ENCODE assay signal across 1 cellular context in genomic region chr17:44916059-44916780, GRCh38.
TF ChIP-seq lines count a peak whose summit lies in the region.

No MANE protein-coding gene starts in this region.

TF ChIP-seq in HepG2, 621 proteins besides CTCF, POLR2A, EP300 and RAD21 (continued from another document and continues in another):
- TF ChIP-seq HBP1 (CRISPR knock-in tag; IDR thresholded peaks at IDR 0.05; ENCODE audit: low read depth) = no peak
- no peak; the same call in 1 of the 2 replicates for TF ChIP-seq TBX2 (CRISPR knock-in tag; IDR thresholded peaks at IDR 0.05; ENCODE audit: borderline replicate concordance)
- TF ChIP-seq MTA3 (CRISPR knock-in tag; IDR thresholded peaks at IDR 0.05) = no peak
- 0 out of 2 replicates have a peak, but pooled peaks have one; percentile 5 for TF ChIP-seq CHD4 (IDR thresholded peaks at IDR 0.05; ENCODE audit: borderline replicate concordance, low read length)
- TF ChIP-seq THAP7 (CRISPR knock-in tag; IDR thresholded peaks at IDR 0.05) = no peak
- no peak for TF ChIP-seq ATRX (CRISPR knock-in tag; IDR thresholded peaks at IDR 0.05; ENCODE audit: borderline replicate concordance)
- TF ChIP-seq ZNF567 (CRISPR knock-in tag; IDR thresholded peaks at IDR 0.05; ENCODE audit: borderline replicate concordance) = no peak
- TF ChIP-seq ZNF407 (CRISPR knock-in tag; IDR thresholded peaks at IDR 0.05; ENCODE audit: not compliant biosample characterization) = no peak
- no peak for TF ChIP-seq MBNL3 (CRISPR knock-in tag; conservative IDR thresholded peaks at IDR 0.05)
- no peak for TF ChIP-seq ZNF576 (CRISPR knock-in tag; IDR thresholded peaks at IDR 0.05)
- TF ChIP-seq ZNF451 (CRISPR knock-in tag; IDR thresholded peaks at IDR 0.05) = no peak
- TF ChIP-seq STAG1 (CRISPR knock-in tag; IDR thresholded peaks at IDR 0.05) = no peak
- no peak for TF ChIP-seq KMT2B (CRISPR knock-in tag; IDR thresholded peaks at IDR 0.05)
- no peak for TF ChIP-seq ATF6 (CRISPR knock-in tag; conservative IDR thresholded peaks at IDR 0.05)
- no peak for TF ChIP-seq DPF2 (CRISPR knock-in tag; IDR thresholded peaks at IDR 0.05; ENCODE audit: borderline replicate concordance, low read depth)
- no peak for TF ChIP-seq NFIB (CRISPR knock-in tag; IDR thresholded peaks at IDR 0.05; ENCODE audit: borderline replicate concordance)
- TF ChIP-seq ZNF768 (CRISPR knock-in tag; IDR thresholded peaks at IDR 0.05) = no peak
- no peak for TF ChIP-seq HINFP (CRISPR knock-in tag; IDR thresholded peaks at IDR 0.05; ENCODE audit: low read depth)
- no peak for TF ChIP-seq YY1 (IDR thresholded peaks at IDR 0.05; ENCODE audit: insufficient read depth, insufficient replicate concordance, low read depth, low read length)
- no peak for TF ChIP-seq ZNF562 (CRISPR knock-in tag; IDR thresholded peaks at IDR 0.05; ENCODE audit: borderline replicate concordance)
- no peak for TF ChIP-seq MIER2 (CRISPR knock-in tag; IDR thresholded peaks at IDR 0.05)
- TF ChIP-seq CCAR2 (optimal IDR thresholded peaks at IDR 0.05; ENCODE audit: low read depth, low read length) = no peak
- no peak for TF ChIP-seq ETV6 (CRISPR knock-in tag; conservative IDR thresholded peaks at IDR 0.05)
- no peak for TF ChIP-seq ZNF678 (CRISPR knock-in tag; IDR thresholded peaks at IDR 0.05)
- TF ChIP-seq SKI (IDR thresholded peaks at IDR 0.05; ENCODE audit: partially characterized antibody) = peak; percentile 16
- TF ChIP-seq FOXM1 (CRISPR knock-in tag; IDR thresholded peaks at IDR 0.05) = no peak
- TF ChIP-seq CERS6 (CRISPR knock-in tag; IDR thresholded peaks at IDR 0.05) = no peak
- TF ChIP-seq GLMP (CRISPR knock-in tag; IDR thresholded peaks at IDR 0.05; ENCODE audit: borderline replicate concordance) = no peak
- 0 out of 2 replicates have a peak, but pooled peaks have one; percentile 42 for TF ChIP-seq ZSCAN31 (CRISPR knock-in tag; IDR thresholded peaks at IDR 0.05; ENCODE audit: low read depth)
- TF ChIP-seq NCOA5 (CRISPR knock-in tag; IDR thresholded peaks at IDR 0.05) = no peak
- no peak for TF ChIP-seq ZNF570 (CRISPR knock-in tag; IDR thresholded peaks at IDR 0.05; ENCODE audit: borderline replicate concordance)
- TF ChIP-seq SSRP1 (CRISPR knock-in tag; IDR thresholded peaks at IDR 0.05) = no peak
- TF ChIP-seq ZNF414 (CRISPR knock-in tag; IDR thresholded peaks at IDR 0.05) = no peak
- TF ChIP-seq ZNF687 (CRISPR knock-in tag; IDR thresholded peaks at IDR 0.05) = peak; percentile 46
- no peak for TF ChIP-seq POLR2G (IDR thresholded peaks at IDR 0.05; ENCODE audit: low read depth, low read length)
- TF ChIP-seq ARNT (IDR thresholded peaks at IDR 0.05) = no peak
- TF ChIP-seq ZNF569 (CRISPR knock-in tag; IDR thresholded peaks at IDR 0.05; ENCODE audit: borderline replicate concordance) = no peak
- no peak for TF ChIP-seq RBM39 (IDR thresholded peaks at IDR 0.05; ENCODE audit: low read depth, low read length, poor library complexity, severe bottlenecking)
